In genomic region chr11:43825217-43825816, GRCh38 we compare ENCODE assay signal across 8 cellular contexts. TPM values are rescaled to one million over a fixed set of nuclear protein-coding genes. Genes with fewer than 3 reads are reported as not detected.
A peak's percentile ranks its signal among the peaks of the same experiment; 100 is the strongest.
DNase-seq lines count a peak whose midpoint lies in the region; ATAC-seq, FAIRE-seq and TF ChIP-seq lines count a peak whose summit lies in the region.

No MANE protein-coding gene starts in this region.

- H4K91ac ChIP-seq in mesenchymal stem cell (ENCODE audit: low read length): no peak overlapping the region

- no peak overlapping the region for H3K18ac ChIP-seq in mesenchymal stem cell (ENCODE audit: low read depth in 1 of 2, low read length in 2 of 2)

- H3K79me2 ChIP-seq in Loucy (ENCODE audit: insufficient read depth, low read length): no peaks in the 10 kb centered on the region
- H3K79me2 ChIP-seq in K562 (ENCODE audit: control insufficient read depth, insufficient read depth, low read length): no peaks in the 10 kb centered on the region

- peak; percentile 80 for ATAC-seq in K562
- ATAC-seq in HG02623 (IDR thresholded peaks at IDR 0.05; ENCODE audit: unreplicated experiment): no peak

- no peaks in the 10 kb centered on the region for H3K9me1 ChIP-seq in K562 (ENCODE audit: control insufficient read depth, insufficient read depth, low read length)

- TF ChIP-seq CTCF in Loucy (conservative IDR thresholded peaks at IDR 0.05; ENCODE audit: low read length) (peak; percentile 88), K562 (IDR thresholded peaks at IDR 0.05 in 2 of 3, conservative IDR thresholded peaks at IDR 0.05 in 1 of 3; ENCODE audit: insufficient read depth in 2 of 3, low read depth in 1 of 3, low read length in 3 of 3) (peak; percentile 56 to 77 (median 75); a peak in 5 of 6 replicates)

- no peak for TF ChIP-seq POLR2A in K562 (conservative IDR thresholded peaks at IDR 0.05)

- no peak overlapping the region for H3K23ac ChIP-seq in mesenchymal stem cell (ENCODE audit: low read length in 2 of 2)

- WGBS in K562 (ENCODE audit: insufficient coverage, low coverage, missing lambda C conversion rate): 15% methylated on average over 5 of the region's 5 CpGs
- 71% methylated on average over 4 of the region's 5 CpGs for WGBS in mesenchymal stem cell

- no peaks in the 10 kb centered on the region for H3K36me3 ChIP-seq in Loucy (ENCODE audit: insufficient read depth, low read length)
- H3K36me3 ChIP-seq in K562 (ENCODE audit: control insufficient read depth, insufficient read depth, low read length): no peaks in the 10 kb centered on the region
- H3K36me3 ChIP-seq in mesenchymal stem cell (ENCODE audit: control insufficient read depth in 1 of 2, insufficient read depth in 2 of 2, low read depth in 1 of 2, low read length in 2 of 2): peaks cover 0 to 5% of the 10 kb centered on the region in 2 experiments

- no peak overlapping the region for H2AFZ ChIP-seq in Loucy (ENCODE audit: low read length)
- no peak overlapping the region for H2AFZ ChIP-seq in K562 (ENCODE audit: low read depth, low read length)
- H2AFZ ChIP-seq in mesenchymal stem cell (ENCODE audit: low read depth, low read length): no peak overlapping the region

- H3K27me3 ChIP-seq in Loucy (ENCODE audit: insufficient read depth, low read length, poor library complexity, severe bottlenecking) (no peaks in the 10 kb centered on the region), K562 (ENCODE audit: control insufficient read depth in 2 of 2, insufficient read depth in 2 of 2, low read length in 2 of 2) (no peaks in the 10 kb centered on the region), mesenchymal stem cell (ENCODE audit: control insufficient read depth in 1 of 2, insufficient read depth in 1 of 2, low read length in 2 of 2) (no peaks in the 10 kb centered on the region)

- no peaks in the 10 kb centered on the region for H3K4me1 ChIP-seq in Loucy (ENCODE audit: insufficient read depth, low read length, poor library complexity, severe bottlenecking)
- H3K4me1 ChIP-seq in K562 (replicated peaks in 1 of 2; ENCODE audit: control insufficient read depth in 2 of 2, insufficient read depth in 2 of 2, low read length in 2 of 2): no peaks in the 10 kb centered on the region
- H3K4me1 ChIP-seq in mesenchymal stem cell (ENCODE audit: control insufficient read depth, insufficient read depth, low read depth, low read length): no peaks in the 10 kb centered on the region

- H3K9ac ChIP-seq in Loucy (ENCODE audit: low read depth, low read length, poor library complexity, severe bottlenecking) (no peak overlapping the region), K562 (ENCODE audit: insufficient read depth in 1 of 2, low read depth in 2 of 2, low read length in 2 of 2) (no peak overlapping the region), mesenchymal stem cell (ENCODE audit: low read length) (no peak overlapping the region)

- H3K9me3 ChIP-seq in Loucy (ENCODE audit: insufficient read depth, low read depth, low read length): no peaks in the 10 kb centered on the region
- H3K9me3 ChIP-seq in K562 (replicated peaks; ENCODE audit: control insufficient read depth, insufficient read depth, low read depth, low read length): no peaks in the 10 kb centered on the region
- H3K9me3 ChIP-seq in mesenchymal stem cell (ENCODE audit: control insufficient read depth, low read length): no peaks in the 10 kb centered on the region

- in situ Hi-C loops in K562 (cut with MboI): no loop called here

- intact Hi-C loops in K562 (cut with micrococcal nuclease): loop anchor here (1.0 to 10.0 kb wide), 2 partner anchors 119 to 212 kb away; partner anchors contain the start of gene C11orf96

- no peak overlapping the region for H3K14ac ChIP-seq in mesenchymal stem cell (ENCODE audit: low read length in 2 of 2)

- H3K4me3 ChIP-seq in Loucy (ENCODE audit: low read length, poor library complexity, severe bottlenecking) (no peak overlapping the region), K562 (no peak overlapping the region), mesenchymal stem cell (ENCODE audit: insufficient read depth in 1 of 2, low read depth in 1 of 2, low read length in 2 of 2) (no peak overlapping the region)

- H4K20me1 ChIP-seq in Loucy (ENCODE audit: insufficient read depth, low read length, poor library complexity, severe bottlenecking): no peaks in the 10 kb centered on the region
- no peaks in the 10 kb centered on the region for H4K20me1 ChIP-seq in K562 (replicated peaks; ENCODE audit: control insufficient read depth, insufficient read depth, low read length)

- no peaks in the 10 kb centered on the region for H3F3A ChIP-seq in Loucy (ENCODE audit: low read depth)

- H2AK5ac ChIP-seq in mesenchymal stem cell (ENCODE audit: low read length, severe bottlenecking): no peak overlapping the region

- no peak overlapping the region for H2BK120ac ChIP-seq in mesenchymal stem cell (ENCODE audit: low read depth, low read length)

- POLR2A ChIA-PET in K562 (lab: Yijun Ruan, JAX): interaction anchor here (0.6 to 1.5 kb wide), 5 partner anchors 12 to 442 kb away, joined by 3 to 4 read pairs (median 3); no protein-coding TSS in a partner anchor

- H3K4me2 ChIP-seq in Loucy (ENCODE audit: low read depth, low read length, poor library complexity, severe bottlenecking) (no peak overlapping the region), K562 (ENCODE audit: insufficient read depth, low read length) (no peak overlapping the region), mesenchymal stem cell (ENCODE audit: low read length, poor library complexity, severe bottlenecking) (no peak overlapping the region)

- H3K9me2 ChIP-seq in Loucy (replicated peaks; ENCODE audit: low read depth, low read length): no peaks in the 10 kb centered on the region

- peaks cover 12% of the 10 kb centered on the region for H3K79me1 ChIP-seq in mesenchymal stem cell (replicated peaks; ENCODE audit: low read length, poor library complexity, severe bottlenecking)

- peak; percentile 51 to 65 for TF ChIP-seq RAD21 in K562 (CRISPR knock-in tag; conservative IDR thresholded peaks at IDR 0.05 in 1 of 2, IDR thresholded peaks at IDR 0.05 in 1 of 2)

- peak; percentile 15 for FAIRE-seq in K562 (lab: Jason Lieb, UNC)

- CTCF ChIA-PET in K562 (lab: Yijun Ruan, JAX; ENCODE audit: low intra/inter-chr PET ratio): interaction anchor here (0.7 to 1.6 kb wide), 2 partner anchors 31 to 120 kb away, joined by 3 to 5 read pairs; no protein-coding TSS in a partner anchor

- H2BK12ac ChIP-seq in mesenchymal stem cell (ENCODE audit: low read length in 2 of 2): no peak overlapping the region

- no TSS peak for BruUV-seq in K562 (replicated peaks; lab: Mats Ljungman, UMichigan)

- DNase-seq in NCI-H510A treated with DMSO at 0.1 percent for 48 hours (lab: John Stamatoyannopoulos, UW): peak; percentile 3
- no peak for DNase-seq in NCI-H510A (lab: John Stamatoyannopoulos, UW)
- peak; percentile 13 to 56 (median 16) for DNase-seq in K562 (ENCODE audit: extremely low read depth in 1 of 4, low spot score in 3 of 4)
- DNase-seq in mesenchymal stem cell: peak; percentile 41
- no peak for DNase-seq in anterior cingulate cortex (lab: John Stamatoyannopoulos, UW)
- no peak for DNase-seq in activated T-cell treated with anti-CD3 and anti-CD28 coated beads, Interleukin-2, amount 50 U/mL, for 1 hour

- H2BK5ac ChIP-seq in mesenchymal stem cell (ENCODE audit: low read depth, low read length, poor library complexity, severe bottlenecking): no peak overlapping the region

- no peak overlapping the region for H3K4ac ChIP-seq in mesenchymal stem cell (ENCODE audit: low read depth in 1 of 2, low read length in 2 of 2)

- TF ChIP-seq EP300 in K562 (IDR thresholded peaks at IDR 0.05; ENCODE audit: low read length): no peak

- H3K27ac ChIP-seq in K562 (ENCODE audit: extremely low read depth, low read depth, low read length) (no peak overlapping the region), mesenchymal stem cell (ENCODE audit: low read length, poor library complexity, severe bottlenecking) (no peak overlapping the region)

- no peak overlapping the region for H4K8ac ChIP-seq in mesenchymal stem cell (ENCODE audit: low read length)

- H2BK15ac ChIP-seq in mesenchymal stem cell (ENCODE audit: low read depth, poor library complexity, severe bottlenecking): no peak overlapping the region

TF ChIP-seq in K562, 482 proteins besides CTCF, POLR2A, EP300 and RAD21 (continues in another document):
- TF ChIP-seq ELF1 (tag; IDR thresholded peaks at IDR 0.05) (no peak), ZNF511 (CRISPR knock-in tag; IDR thresholded peaks at IDR 0.05) (no peak), SAP30 (IDR thresholded peaks at IDR 0.05; ENCODE audit: borderline replicate concordance, insufficient read depth, low read depth, low read length, poor library complexity, severe bottlenecking) (no peak), KLF1 (tag; IDR thresholded peaks at IDR 0.05) (no peak), SMC3 (conservative IDR thresholded peaks at IDR 0.05; ENCODE audit: insufficient read depth, low read depth, low read length) (peak; percentile 47), RBM17 (IDR thresholded peaks at IDR 0.05; ENCODE audit: borderline replicate concordance, low read depth, low read length) (no peak), CBX1 (IDR thresholded peaks at IDR 0.05; ENCODE audit: low read depth) (no peak)

RNA-seq across cellular contexts. Expression of gene ALKBH3, which starts 55.3 kb away (rescaled TPM):
- 12.6 and 15.8 TPM in 2 replicates for total RNA-seq in K562 (2011; cell fraction: chromatin; rRNA removed; ENCODE audit: low replicate concordance)
- 8.7 and 11.2 TPM in 2 replicates for total RNA-seq in K562 (2011; cell fraction: nucleolus; rRNA removed)
- total RNA-seq in K562 (2011; cell fraction: nucleoplasm; rRNA removed): 8.6 and 8.9 TPM in 2 replicates
- total RNA-seq in K562 (2014; rRNA removed): 37.6 and 38.6 TPM in 2 replicates
- total RNA-seq in K562 (2014; rRNA removed; fragmentation: Illumina TruSeq; extraction: Trizol): 42.5 TPM in 2 replicates
- total RNA-seq in K562 (2015; rRNA removed; fragmentation: Illumina TruSeq; extraction: Trizol): 42.2 and 42.9 TPM in 2 replicates
- total RNA-seq in K562 (2021): 33.1 and 37.9 TPM in 2 replicates
- 25.5 and 30.0 TPM in 2 replicates for polyA plus RNA-seq in K562 (2011; rRNA removed)
- 14.3 and 22.8 TPM in 2 replicates for polyA plus RNA-seq in K562 (2011; cell fraction: cytosol; rRNA removed)
- polyA plus RNA-seq in K562 (2011; cell fraction: nucleus; rRNA removed): 11.1 and 16.7 TPM in 2 replicates
- 25.6 and 42.0 TPM in 2 replicates for polyA plus RNA-seq in K562 (2012)
- polyA plus RNA-seq in K562 (2014; fragmentation: Illumina TruSeq; extraction: Trizol): 45.1 and 49.9 TPM in 2 replicates
- polyA plus RNA-seq in K562 (2014; fragmentation: Nextera tagmentation; extraction: Ambion mirVana): 10 to 100 TPM; 16.0 to 25.0 TPM
- polyA plus RNA-seq in K562 (2014; rRNA removed): 24.3 and 36.5 TPM in 2 replicates
- polyA minus RNA-seq in K562 (2011; rRNA and poly(A)+ RNA removed): 33.5 and 52.5 TPM in 2 replicates
- polyA minus RNA-seq in K562 (2011; cell fraction: cytosol; rRNA and poly(A)+ RNA removed): 6.2 and 9.3 TPM in 2 replicates
- polyA minus RNA-seq in K562 (2011; cell fraction: nucleus; rRNA and poly(A)+ RNA removed): 10.9 and 16.0 TPM in 2 replicates
- 22.0 TPM for polyA plus RNA-seq in mesenchymal stem cell (2013, experiment 1 of 2)
- polyA plus RNA-seq in mesenchymal stem cell (2013, experiment 2 of 2): 20.7 TPM

Comparison
In these comparisons a context has a peak if more than half of its experiments do, and no peak if none do; other contexts are left out.
1. DNase-seq: peak in NCI-H510A treated with DMSO at 0.1 percent for 48 hours (single experiment), K562 (4 of 4) and mesenchymal stem cell (single experiment); none in NCI-H510A (single experiment), anterior cingulate cortex (0 of 58) and activated T-cell treated with anti-CD3 and anti-CD28 coated beads, Interleukin-2, amount 50 U/mL, for 1 hour (single experiment).